ENCODE assay signal across 8 cellular contexts in the genomic region with DNA sequence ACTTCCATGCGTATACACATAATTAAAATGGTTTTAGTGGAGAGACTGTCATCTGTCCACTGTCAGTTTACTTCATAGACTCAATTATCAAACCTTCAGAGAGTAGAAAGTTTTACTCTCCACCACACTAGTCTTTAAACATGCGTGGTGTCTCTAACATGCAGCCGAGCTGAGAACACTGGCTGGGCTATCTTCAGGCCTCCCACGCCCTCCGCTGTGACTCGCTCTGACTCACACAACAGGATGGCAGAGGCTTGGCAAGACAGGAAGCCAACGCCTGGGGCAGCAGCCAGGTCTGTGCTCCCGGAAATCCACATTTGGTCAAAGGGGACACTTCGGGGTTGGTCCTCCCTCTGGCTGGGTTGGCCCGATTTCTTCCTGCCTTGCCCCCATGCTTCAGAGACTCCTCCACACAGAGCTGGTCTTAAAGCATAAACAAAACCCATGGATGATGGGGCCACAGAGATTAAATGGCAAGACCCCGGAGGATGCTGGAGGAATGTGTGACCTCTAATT.
DNase-seq lines count a peak whose midpoint lies in the region; ATAC-seq and TF ChIP-seq lines count a peak whose summit lies in the region.

No MANE protein-coding gene starts in this region.

- no peaks in the 10 kb centered on the region for H3K9me3 ChIP-seq in BLaER1 treated with 17β-estradiol and CSF1 and Interleukin-3, amounts not matched to agents 10 nM and 100 nM (replicated peaks in 1 of 11)

- peak; percentile 54 for ATAC-seq in GM19452 (IDR thresholded peaks at IDR 0.05; ENCODE audit: unreplicated experiment)

- H3K36me3 ChIP-seq in BLaER1 treated with 17β-estradiol and CSF1 and Interleukin-3, amounts not matched to agents 10 nM and 100 nM, result no peaks in the 10 kb centered on the region

- peaks cover 59 to 100% (median 99%) of the 10 kb centered on the region in 10 experiments for H3K4me1 ChIP-seq in BLaER1 treated with 17β-estradiol and CSF1 and Interleukin-3, amounts not matched to agents 10 nM and 100 nM

- H4K20me1 ChIP-seq in BLaER1 treated with 17β-estradiol and CSF1 and Interleukin-3, amounts not matched to agents 10 nM and 100 nM, result no peaks in the 10 kb centered on the region

- TF ChIP-seq CTCF in HL-60 (IDR thresholded peaks at IDR 0.05; ENCODE audit: insufficient read depth, low read length), result no peak

- peak overlapping the region; percentile 87 to 98 (median 95) for H3K4me2 ChIP-seq in BLaER1 treated with 17β-estradiol and CSF1 and Interleukin-3, amounts not matched to agents 10 nM and 100 nM

- peak overlapping the region; percentile 73 to 93 (median 87); a peak in 21 of 22 replicates for H3K9ac ChIP-seq in BLaER1 treated with 17β-estradiol and CSF1 and Interleukin-3, amounts not matched to agents 10 nM and 100 nM

- DNase-seq in HL-60 (ENCODE audit: low read depth in 1 of 2, low spot score in 1 of 2) (peak; percentile 83 to 94), T-helper 2 cell (peak; percentile 45 to 91 (median 67)), amygdala (lab: John Stamatoyannopoulos, UW) (peak in 49 of 56 donors; percentile 6 to 86 (median 57)), iPS-NIHi11 (ENCODE audit: low spot score) (peak; percentile 62), NCI-H187 treated with DMSO at 0.1 percent for 48 hours (lab: John Stamatoyannopoulos, UW) (no peak)
- peak; percentile 90 to 91 for DNase-seq in stimulated activated CD4-positive, alpha-beta T cell treated with anti-CD3 and anti-CD28 coated beads, Interleukin-15, amount 100 ng/mL, for 48 hours (ENCODE audit: low read depth in 2 of 2)

- H3K27me3 ChIP-seq in BLaER1 treated with 17β-estradiol and CSF1 and Interleukin-3, amounts not matched to agents 10 nM and 100 nM, result no peaks in the 10 kb centered on the region
- no peaks in the 10 kb centered on the region for H3K27me3 ChIP-seq in HL-60 (ENCODE audit: insufficient read depth, poor library complexity, severe bottlenecking)

- peak overlapping the region in 6 of 10 experiments; percentile 12 to 40 (median 32); a peak in 8 of 20 replicates for H3K4me3 ChIP-seq in BLaER1 treated with 17β-estradiol and CSF1 and Interleukin-3, amounts not matched to agents 10 nM and 100 nM
- H3K4me3 ChIP-seq in HL-60 (replicated peaks; ENCODE audit: insufficient read depth, low read length), result no peak overlapping the region

- H3K27ac ChIP-seq in BLaER1 treated with 17β-estradiol and CSF1 and Interleukin-3, amounts not matched to agents 10 nM and 100 nM, result peak overlapping the region; percentile 87 to 99 (median 97)
- peak overlapping the region; percentile 70 for H3K27ac ChIP-seq in HL-60 (replicated peaks)
